13 cellular contexts compared by ENCODE assay signal in the genomic region with DNA sequence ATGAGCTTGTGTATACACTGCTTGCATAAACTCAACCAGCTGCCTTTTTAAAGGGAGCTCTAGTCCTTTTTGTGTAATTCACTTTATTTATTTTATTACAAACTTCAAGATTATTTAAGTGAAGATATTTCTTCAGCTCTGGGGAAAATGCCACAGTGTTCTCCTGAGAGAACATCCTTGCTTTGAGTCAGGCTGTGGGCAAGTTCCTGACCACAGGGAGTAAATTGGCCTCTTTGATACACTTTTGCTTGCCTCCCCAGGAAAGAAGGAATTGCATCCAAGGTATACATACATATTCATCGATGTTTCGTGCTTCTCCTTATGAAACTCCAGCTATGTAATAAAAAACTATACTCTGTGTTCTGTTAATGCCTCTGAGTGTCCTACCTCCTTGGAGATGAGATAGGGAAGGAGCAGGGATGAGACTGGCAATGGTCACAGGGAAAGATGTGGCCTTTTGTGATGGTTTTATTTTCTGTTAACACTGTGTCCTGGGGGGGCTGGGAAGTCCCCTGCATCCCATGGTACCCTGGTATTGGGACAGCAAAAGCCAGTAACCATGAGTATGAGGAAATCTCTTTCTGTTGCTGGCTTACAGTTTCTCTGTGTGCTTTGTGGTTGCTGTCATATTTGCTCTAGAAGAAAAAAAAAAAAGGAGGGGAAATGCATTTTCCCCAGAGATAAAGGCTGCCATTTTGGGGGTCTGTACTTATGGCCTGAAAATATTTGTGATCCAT. TPM values are rescaled to one million over a fixed set of nuclear protein-coding genes. Genes with fewer than 3 reads are reported as not detected.
DNase-seq lines count a peak whose midpoint lies in the region; ATAC-seq and TF ChIP-seq lines count a peak whose summit lies in the region.
"Had no signal": no experiment of that assay in that cellular context is flagged by ENCODE, and none has a peak within 500 bp of the region (broad histone marks: within the 10 kb centered on the region; RNA-seq: fewer than 3 reads in every experiment).

No MANE protein-coding gene starts in this region.

- ATAC-seq in CD8-positive, alpha-beta T cell = peak; percentile 28
- ATAC-seq in lung (ENCODE audit: insufficient read depth, low FRiP score) (peak; percentile 37), HG03025 (IDR thresholded peaks at IDR 0.05; ENCODE audit: low FRiP score, unreplicated experiment) (no peak), omental fat pad (ENCODE audit: low FRiP score) (no peak)

- peak overlapping the region; percentile 79 for H3K27ac Mint-ChIP-seq in CD8-positive, alpha-beta T cell
- H3K27ac Mint-ChIP-seq in activated T-helper 1 cell treated with anti-CD3 and anti-CD28 coated beads, Interleukin-12 subunit alpha, Interleukin-12 subunit beta, Interleukin-2, Interleukin-4 antibody, amounts not matched to agents 30 ng/mL and 10 ng/mL and 1 ng/mL, durations not matched to agents 14 hours and 24 hours and 36 hours = peak overlapping the region; percentile 70

- 57 to 78% methylated on average over 2 of the region's 2 CpGs for WGBS in lung, 2 donors

- CTCF ChIA-PET in CD8-positive, alpha-beta T cell (lab: Charles Lee) = interaction anchor here (0.7 to 6.7 kb wide), 8 partner anchors 13 to 480 kb away, joined by 3 to 50 read pairs (median 4); a partner anchor contains a TSS

- no peak overlapping the region for H3K27ac ChIP-seq in CD8-positive, alpha-beta T cell (ENCODE audit: low read depth, low read length)
- peak overlapping the region in 1 of 2 donors; percentile 41 for H3K27ac ChIP-seq in lung (ENCODE audit: low read depth in 1 of 2, low read length in 1 of 2)
- H3K27ac ChIP-seq: SJSA1 had no signal

- peak in 2 of 7 experiments; percentile 41 for DNase-seq in CD8-positive, alpha-beta T cell
- DNase-seq in LHCN-M2 (ENCODE audit: low read depth) (peak; percentile 41), lung (ENCODE audit: low spot score) (no peak), iPS-NIHi7 (ENCODE audit: extremely low spot score) (no peak), omental fat pad (ENCODE audit: low spot score) (no peak), C1 segment of cervical spinal cord (lab: John Stamatoyannopoulos, UW) (no peak)
- DNase-seq in activated T-helper 1 cell treated with anti-CD3 and anti-CD28 coated beads, Interleukin-12 subunit alpha, Interleukin-12 subunit beta, Interleukin-2, Interleukin-4 antibody, amounts not matched to agents 30 ng/mL and 10 ng/mL and 1 ng/mL, durations not matched to agents 14 hours and 24 hours and 36 hours (ENCODE audit: low spot score) = no peak
- DNase-seq: DMS53, mesendoderm, NCI-H1105, thyroid gland had no signal

- H3K36me3 ChIP-seq in CD8-positive, alpha-beta T cell (ENCODE audit: insufficient read depth, low read length) = peaks cover 48% of the 10 kb centered on the region
- H3K36me3 ChIP-seq in lung (ENCODE audit: control insufficient read depth in 2 of 2, insufficient read depth in 2 of 2, low read length in 2 of 2) = peaks cover 14 to 37% of the 10 kb centered on the region in 2 donors

- no peak overlapping the region for H3K4me3 ChIP-seq in CD8-positive, alpha-beta T cell (ENCODE audit: low read depth, low read length)
- H3K4me3 ChIP-seq in lung = no peak overlapping the region
- H3K4me3 ChIP-seq: SJSA1, thyroid gland had no signal

- H3K4me3 Mint-ChIP-seq in CD8-positive, alpha-beta T cell = no peak overlapping the region
- H3K4me3 Mint-ChIP-seq in activated T-helper 1 cell treated with anti-CD3 and anti-CD28 coated beads, Interleukin-12 subunit alpha, Interleukin-12 subunit beta, Interleukin-2, Interleukin-4 antibody, amounts not matched to agents 30 ng/mL and 10 ng/mL and 1 ng/mL, durations not matched to agents 14 hours and 24 hours and 36 hours = peak overlapping the region; percentile 17

- no peaks in the 10 kb centered on the region for H3K27me3 Mint-ChIP-seq in CD8-positive, alpha-beta T cell (ENCODE audit: low read depth)
- no peaks in the 10 kb centered on the region for H3K27me3 Mint-ChIP-seq in activated T-helper 1 cell treated with anti-CD3 and anti-CD28 coated beads, Interleukin-12 subunit alpha, Interleukin-12 subunit beta, Interleukin-2, Interleukin-4 antibody, amounts not matched to agents 30 ng/mL and 10 ng/mL and 1 ng/mL, durations not matched to agents 14 hours and 24 hours and 36 hours (ENCODE audit: insufficient read depth)

- no peaks in the 10 kb centered on the region for H3K27me3 ChIP-seq in CD8-positive, alpha-beta T cell (ENCODE audit: insufficient read depth, low read length)
- H3K27me3 ChIP-seq in lung (ENCODE audit: control insufficient read depth, insufficient read depth) = no peaks in the 10 kb centered on the region
- H3K27me3 ChIP-seq: SJSA1, thyroid gland had no signal

- peaks cover 57% of the 10 kb centered on the region for H3K4me1 Mint-ChIP-seq in CD8-positive, alpha-beta T cell (ENCODE audit: low read depth)
- H3K4me1 Mint-ChIP-seq in activated T-helper 1 cell treated with anti-CD3 and anti-CD28 coated beads, Interleukin-12 subunit alpha, Interleukin-12 subunit beta, Interleukin-2, Interleukin-4 antibody, amounts not matched to agents 30 ng/mL and 10 ng/mL and 1 ng/mL, durations not matched to agents 14 hours and 24 hours and 36 hours (ENCODE audit: low read depth) = peaks cover 60% of the 10 kb centered on the region

- H3K9me3 Mint-ChIP-seq in CD8-positive, alpha-beta T cell = no peaks in the 10 kb centered on the region
- H3K9me3 Mint-ChIP-seq in activated T-helper 1 cell treated with anti-CD3 and anti-CD28 coated beads, Interleukin-12 subunit alpha, Interleukin-12 subunit beta, Interleukin-2, Interleukin-4 antibody, amounts not matched to agents 30 ng/mL and 10 ng/mL and 1 ng/mL, durations not matched to agents 14 hours and 24 hours and 36 hours = peaks cover 14% of the 10 kb centered on the region

- H3K9me3 ChIP-seq in CD8-positive, alpha-beta T cell (ENCODE audit: low read length) = no peaks in the 10 kb centered on the region
- H3K9me3 ChIP-seq in lung (ENCODE audit: control insufficient read depth in 2 of 2, insufficient read depth in 1 of 2, low read length in 1 of 2) = peaks cover 0 to 3% of the 10 kb centered on the region in 2 donors
- H3K9me3 ChIP-seq: SJSA1, thyroid gland had no signal

- peaks cover 41% of the 10 kb centered on the region for H3K4me1 ChIP-seq in CD8-positive, alpha-beta T cell (ENCODE audit: insufficient read depth, low read length)
- peaks cover 0 to 5% of the 10 kb centered on the region in 2 donors for H3K4me1 ChIP-seq in lung (ENCODE audit: control insufficient read depth in 2 of 2, insufficient read depth in 2 of 2, low read length in 2 of 2)
- H3K4me1 ChIP-seq: SJSA1 had no signal

- TF ChIP-seq CTCF in CD8-positive, alpha-beta T cell (IDR thresholded peaks at IDR 0.05) = no peak
- TF ChIP-seq CTCF in lung (IDR thresholded peaks at IDR 0.05; ENCODE audit: control extremely low read depth, extremely low read depth) (no peak), omental fat pad (IDR thresholded peaks at IDR 0.05) (no peak)

- H3K36me3 Mint-ChIP-seq in CD8-positive, alpha-beta T cell = peaks cover 55% of the 10 kb centered on the region
- peaks cover 73% of the 10 kb centered on the region for H3K36me3 Mint-ChIP-seq in activated T-helper 1 cell treated with anti-CD3 and anti-CD28 coated beads, Interleukin-12 subunit alpha, Interleukin-12 subunit beta, Interleukin-2, Interleukin-4 antibody, amounts not matched to agents 30 ng/mL and 10 ng/mL and 1 ng/mL, durations not matched to agents 14 hours and 24 hours and 36 hours (ENCODE audit: low read depth)

- intact Hi-C loops in CD8-positive, alpha-beta T cell (cut with DNase I, micrococcal nuclease) = loop anchor here in 1 of 2 experiments (1.0 to 5.0 kb wide), 2 partner anchors 10 to 95 kb away; no protein-coding TSS in a partner anchor
- intact Hi-C loops in activated T-helper 1 cell treated with anti-CD3 and anti-CD28 coated beads, Interleukin-12 subunit alpha, Interleukin-12 subunit beta, Interleukin-2, Interleukin-4 antibody, amounts not matched to agents 30 ng/mL and 10 ng/mL and 1 ng/mL, durations not matched to agents 14 hours and 24 hours and 36 hours (cut with micrococcal nuclease) = loop anchor here (1.0 to 2.0 kb wide), 2 partner anchors 9 to 58 kb away; no protein-coding TSS in a partner anchor

- POLR2A ChIA-PET in CD8-positive, alpha-beta T cell (lab: Charles Lee) = interaction anchor here (0.7 to 8.7 kb wide), 3 partner anchors 13 to 45 kb away, joined by 3 to 85 read pairs (median 4); a partner anchor contains a TSS

RNA-seq across cellular contexts. Expression of a gene that starts 15.3 kb away (rescaled TPM):
- 1,000 to 10,000 TPM; 3,739 to 3,807 TPM for total RNA-seq in CD8-positive, alpha-beta T cell
- total RNA-seq in LHCN-M2 (2014; rRNA removed) (2.4 TPM in 2 replicates), lung (10 to 100 TPM; 79.8 to 95.1 TPM), omental fat pad (100 to 1,000 TPM in 1 of 4 donors, 10 to 100 TPM in 3; 24.2 to 250 (median 44.5) TPM)
- polyA plus RNA-seq in LHCN-M2 (2012) = 5.6 TPM
- 250 and 257 TPM in 2 replicates for total RNA-seq in activated T-helper 1 cell treated with anti-CD3 and anti-CD28 coated beads, Interleukin-12 subunit alpha, Interleukin-12 subunit beta, Interleukin-2, Interleukin-4 antibody, amounts not matched to agents 30 ng/mL and 10 ng/mL and 1 ng/mL, durations not matched to agents 14 hours and 24 hours and 36 hours
- polyA plus RNA-seq in lung = 100 to 1,000 TPM in 1 of 2 donors, 10 to 100 TPM in 1; 13.4 to 396 TPM

Comparison
In these comparisons a context has a peak if more than half of its experiments do, and no peak if none do; other contexts are left out.
1. ATAC-seq: peak in CD8-positive, alpha-beta T cell (single experiment) and lung (single experiment); none in HG03025 (single experiment) and omental fat pad (single experiment).
2. RNA of a gene that starts 15.3 kb away (total RNA-seq): 3,739 to 3,807 TPM in CD8-positive, alpha-beta T cell; 250 to 257 TPM in activated T-helper 1 cell treated with anti-CD3 and anti-CD28 coated beads, Interleukin-12 subunit alpha, Interleukin-12 subunit beta, Interleukin-2, Interleukin-4 antibody, amounts not matched to agents 30 ng/mL and 10 ng/mL and 1 ng/mL, durations not matched to agents 14 hours and 24 hours and 36 hours, 79.8 to 95.1 TPM in lung, 24.2 to 250 TPM in omental fat pad and 2.4 TPM in LHCN-M2; every median in the first group is over 10 times any median in the second.